In the genomic region with DNA sequence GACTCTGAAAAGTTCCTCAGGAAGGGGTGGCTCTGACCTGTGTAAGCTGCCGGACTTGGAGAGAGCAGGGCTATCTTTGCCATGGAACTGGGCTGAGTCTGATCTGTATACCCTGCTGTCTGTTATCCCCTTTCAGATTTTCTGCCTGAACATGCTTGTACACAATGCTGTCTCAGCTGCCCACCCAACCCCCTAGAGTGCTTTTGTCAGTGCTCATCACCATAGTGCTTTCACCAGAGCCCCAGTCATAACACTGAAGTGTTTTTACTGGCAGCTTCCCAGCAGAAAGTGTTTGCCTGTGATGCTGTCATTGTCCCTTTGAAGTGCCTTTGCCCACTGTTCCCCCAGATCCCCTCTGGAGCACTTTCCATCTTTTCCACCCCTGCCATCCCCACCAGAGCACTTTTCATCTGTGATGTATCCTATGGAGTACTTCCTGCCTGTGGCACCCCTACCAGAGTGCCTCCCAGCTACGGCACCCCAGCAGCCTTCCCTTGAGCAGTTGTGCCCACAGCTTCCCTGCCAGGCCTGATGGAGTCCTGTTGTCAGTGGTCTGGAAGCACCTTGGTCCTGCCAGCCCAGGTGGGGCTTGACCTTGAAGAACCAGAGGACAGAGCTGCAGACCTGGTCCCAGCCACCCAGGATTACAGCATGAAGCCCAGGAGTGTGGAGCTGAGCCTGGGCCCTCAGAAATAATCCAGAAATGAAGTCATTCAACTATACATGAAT, we compare ENCODE assay signal across 21 cellular contexts.
DNase-seq lines count a peak whose midpoint lies in the region; ATAC-seq, FAIRE-seq and TF ChIP-seq lines count a peak whose summit lies in the region.
"Had no signal": no experiment of that assay in that cellular context is flagged by ENCODE, and none has a peak within 500 bp of the region (broad histone marks: within the 10 kb centered on the region; RNA-seq: fewer than 3 reads in every experiment).

No MANE protein-coding gene starts in this region.

- H3K79me2 ChIP-seq in DND-41 (ENCODE audit: insufficient read depth, low read length): no peaks in the 10 kb centered on the region

- no peak overlapping the region for H3K4me2 ChIP-seq in DND-41 (ENCODE audit: insufficient read depth, low read length)

- H3K27ac ChIP-seq in DND-41 (ENCODE audit: low read length): no peak overlapping the region
- H3K27ac ChIP-seq: vagina had no signal

- no peaks in the 10 kb centered on the region for H3K27me3 Mint-ChIP-seq in osteocyte (ENCODE audit: unreplicated experiment)

- ATAC-seq in DND-41 (ENCODE audit: insufficient read depth, low read depth) (peak; percentile 12; the same call in 1 of the 3 replicates), HG03095 (IDR thresholded peaks at IDR 0.05; ENCODE audit: unreplicated experiment) (no peak)
- ATAC-seq: K562 had no signal

- no peak for DNase-seq in DND-41
- DNase-seq in NCI-H2081 (lab: John Stamatoyannopoulos, UW): peak; percentile 68 to 90
- DNase-seq in SHP77 (lab: John Stamatoyannopoulos, UW): peak; percentile 91 to 95
- DNase-seq in osteocyte (ENCODE audit: extremely low spot score, unreplicated experiment): no peak
- no peak for DNase-seq in H54 (ENCODE audit: insufficient read length, low spot score)
- DNase-seq in SKM-1 (lab: John Stamatoyannopoulos, UW; ENCODE audit: unreplicated experiment): no peak
- no peak for DNase-seq in C1 segment of cervical spinal cord (lab: John Stamatoyannopoulos, UW)
- DNase-seq: activated gamma-delta T cell; central memory CD4-positive, alpha-beta T cell; foreskin melanocyte; HFFc6; MV-4-11; RPMI8226; stimulated activated CD8-positive, alpha-beta memory T cell treated with anti-CD3 and anti-CD28 coated beads, Interleukin-4, amount 100 ng/mL, for 48 hours; substantia nigra had no signal

- peaks cover 9% of the 10 kb centered on the region for H3K36me3 Mint-ChIP-seq in osteocyte (ENCODE audit: unreplicated experiment)

- TF ChIP-seq CTCF in DND-41 (IDR thresholded peaks at IDR 0.05; ENCODE audit: borderline replicate concordance, extremely low read depth, low read length, poor library complexity, severe bottlenecking) (no peak), osteocyte (IDR thresholded peaks at IDR 0.05) (no peak)

- H3K9ac ChIP-seq in DND-41 (ENCODE audit: low read depth, low read length): no peak overlapping the region

- no peak for FAIRE-seq in H54 (lab: Jason Lieb, UNC)
- FAIRE-seq: GM18507, K562 had no signal

- no peaks in the 10 kb centered on the region for H4K20me1 ChIP-seq in DND-41 (ENCODE audit: insufficient read depth, low read length)

- H2AFZ ChIP-seq in DND-41 (ENCODE audit: low read depth, low read length): no peak overlapping the region

- TF ChIP-seq POLR2A in H54 (IDR thresholded peaks at IDR 0.05; ENCODE audit: low read depth, low read length): no peak

- H3K27me3 ChIP-seq in DND-41 (ENCODE audit: insufficient read depth, low read length, poor library complexity): no peaks in the 10 kb centered on the region
- H3K27me3 ChIP-seq: vagina had no signal

- no peak overlapping the region for H3K4me3 ChIP-seq in DND-41 (ENCODE audit: low read depth in 1 of 2, low read length in 2 of 2)
- H3K4me3 ChIP-seq: K562, vagina had no signal

- peak overlapping the region; percentile 32 for H3K27ac Mint-ChIP-seq in osteocyte (ENCODE audit: unreplicated experiment)
- H3K27ac Mint-ChIP-seq: HFFc6, mesothelial cell of epicardium, nephron had no signal

- peaks cover 30% of the 10 kb centered on the region for H3K9me3 Mint-ChIP-seq in osteocyte (ENCODE audit: unreplicated experiment)

- no peaks in the 10 kb centered on the region for H3K4me1 ChIP-seq in DND-41 (ENCODE audit: insufficient read depth, low read length)
- H3K4me1 ChIP-seq: vagina had no signal

- peaks cover 4% of the 10 kb centered on the region for H3K9me3 ChIP-seq in DND-41 (ENCODE audit: insufficient read depth, low read length, severe bottlenecking)
- H3K9me3 ChIP-seq: vagina had no signal

- H3K4me1 Mint-ChIP-seq in osteocyte (ENCODE audit: unreplicated experiment): peaks cover 22% of the 10 kb centered on the region
- H3K4me1 Mint-ChIP-seq: mesothelial cell of epicardium, nephron had no signal

- no peaks in the 10 kb centered on the region for H3K36me3 ChIP-seq in DND-41 (ENCODE audit: insufficient read depth, low read length)
- H3K36me3 ChIP-seq: vagina had no signal

- no peak overlapping the region for H3K4me3 Mint-ChIP-seq in osteocyte (ENCODE audit: unreplicated experiment)
- H3K4me3 Mint-ChIP-seq: HFFc6, mesothelial cell of epicardium, nephron had no signal

Comparison
In these comparisons a context has a peak if more than half of its experiments do, and no peak if none do; other contexts are left out.
1. DNase-seq: peak in NCI-H2081 (2 of 2) and SHP77 (2 of 2); none in DND-41 (single experiment), osteocyte (single experiment), H54 (single experiment), SKM-1 (single experiment) and C1 segment of cervical spinal cord (0 of 14).